ENCODE assay signal across 1 cellular context in genomic region chr6:30647802-30648460, GRCh38.
TF ChIP-seq lines count a peak whose summit lies in the region.

No MANE protein-coding gene starts in this region.

TF ChIP-seq in HEK293, 187 proteins besides CTCF, POLR2A, EP300 and RAD21 (continued from another document):
- TF ChIP-seq, protein P1, sequence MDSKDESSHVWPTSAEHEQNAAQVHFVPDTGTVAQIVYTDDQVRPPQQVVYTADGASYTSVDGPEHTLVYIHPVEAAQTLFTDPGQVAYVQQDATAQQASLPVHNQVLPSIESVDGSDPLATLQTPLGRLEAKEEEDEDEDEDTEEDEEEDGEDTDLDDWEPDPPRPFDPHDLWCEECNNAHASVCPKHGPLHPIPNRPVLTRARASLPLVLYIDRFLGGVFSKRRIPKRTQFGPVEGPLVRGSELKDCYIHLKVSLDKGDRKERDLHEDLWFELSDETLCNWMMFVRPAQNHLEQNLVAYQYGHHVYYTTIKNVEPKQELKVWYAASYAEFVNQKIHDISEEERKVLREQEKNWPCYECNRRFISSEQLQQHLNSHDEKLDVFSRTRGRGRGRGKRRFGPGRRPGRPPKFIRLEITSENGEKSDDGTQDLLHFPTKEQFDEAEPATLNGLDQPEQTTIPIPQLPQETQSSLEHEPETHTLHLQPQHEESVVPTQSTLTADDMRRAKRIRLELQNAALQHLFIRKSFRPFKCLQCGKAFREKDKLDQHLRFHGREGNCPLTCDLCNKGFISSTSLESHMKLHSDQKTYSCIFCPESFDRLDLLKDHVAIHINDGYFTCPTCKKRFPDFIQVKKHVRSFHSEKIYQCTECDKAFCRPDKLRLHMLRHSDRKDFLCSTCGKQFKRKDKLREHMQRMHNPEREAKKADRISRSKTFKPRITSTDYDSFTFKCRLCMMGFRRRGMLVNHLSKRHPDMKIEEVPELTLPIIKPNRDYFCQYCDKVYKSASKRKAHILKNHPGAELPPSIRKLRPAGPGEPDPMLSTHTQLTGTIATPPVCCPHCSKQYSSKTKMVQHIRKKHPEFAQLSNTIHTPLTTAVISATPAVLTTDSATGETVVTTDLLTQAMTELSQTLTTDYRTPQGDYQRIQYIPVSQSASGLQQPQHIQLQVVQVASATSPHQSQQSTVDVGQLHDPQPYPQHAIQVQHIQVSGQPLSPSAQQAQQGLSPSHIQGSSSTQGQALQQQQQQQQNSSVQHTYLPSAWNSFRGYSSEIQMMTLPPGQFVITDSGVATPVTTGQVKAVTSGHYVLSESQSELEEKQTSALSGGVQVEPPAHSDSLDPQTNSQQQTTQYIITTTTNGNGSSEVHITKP (tag by site-specific recombination; IDR thresholded peaks at IDR 0.05), result peak; percentile 66
- TF ChIP-seq IKZF3 (tag by site-specific recombination; IDR thresholded peaks at IDR 0.05) (peak; percentile 42; the same call in 1 of the 2 replicates), ZNF670 (tag by site-specific recombination; IDR thresholded peaks at IDR 0.05; ENCODE audit: low read depth) (no peak), KLF17 (tag by site-specific recombination; IDR thresholded peaks at IDR 0.05) (no peak), ZNF335 (tag by site-specific recombination; conservative IDR thresholded peaks at IDR 0.05) (peak; percentile 69), REPIN1 (tag by site-specific recombination; IDR thresholded peaks at IDR 0.05; ENCODE audit: low read depth) (no peak), ZNF266 (tag by site-specific recombination; IDR thresholded peaks at IDR 0.05; ENCODE audit: low read depth) (no peak), ZNF423 (tag by site-specific recombination; IDR thresholded peaks at IDR 0.05) (peak; percentile 98), ZNF660 (tag by site-specific recombination; IDR thresholded peaks at IDR 0.05) (no peak; the same call in 1 of the 2 replicates), ZBTB8A (tag by site-specific recombination; IDR thresholded peaks at IDR 0.05) (peak; percentile 52; the same call in 1 of the 2 replicates), SETDB1 (IDR thresholded peaks at IDR 0.05; ENCODE audit: insufficient read length, low read length) (no peak), ZBTB20 (tag by site-specific recombination; IDR thresholded peaks at IDR 0.05) (peak; percentile 68), HOXD13 (CRISPR knock-in tag; IDR thresholded peaks at IDR 0.05; ENCODE audit: borderline replicate concordance) (no peak), ZNF560 (tag by site-specific recombination; IDR thresholded peaks at IDR 0.05; ENCODE audit: borderline replicate concordance) (no peak), YY2 (tag by site-specific recombination; IDR thresholded peaks at IDR 0.05) (0 out of 2 replicates have a peak, but pooled peaks have one; percentile 4), ZBTB48 (tag by site-specific recombination; IDR thresholded peaks at IDR 0.05) (peak; percentile 97), GLIS2 (tag by site-specific recombination; IDR thresholded peaks at IDR 0.05) (peak; percentile 40), ZNF501 (tag by site-specific recombination; IDR thresholded peaks at IDR 0.05) (0 out of 2 replicates have a peak, but pooled peaks have one; percentile 10), ZIC2 (tag by site-specific recombination; IDR thresholded peaks at IDR 0.05) (peak; percentile 76; the same call in 1 of the 2 replicates), PATZ1 (tag by site-specific recombination; IDR thresholded peaks at IDR 0.05) (no peak), HOXA7 (CRISPR knock-in tag; IDR thresholded peaks at IDR 0.05; ENCODE audit: borderline replicate concordance) (no peak), AEBP2 (tag by site-specific recombination; IDR thresholded peaks at IDR 0.05; ENCODE audit: borderline replicate concordance) (no peak)
- TF ChIP-seq, protein P2, sequence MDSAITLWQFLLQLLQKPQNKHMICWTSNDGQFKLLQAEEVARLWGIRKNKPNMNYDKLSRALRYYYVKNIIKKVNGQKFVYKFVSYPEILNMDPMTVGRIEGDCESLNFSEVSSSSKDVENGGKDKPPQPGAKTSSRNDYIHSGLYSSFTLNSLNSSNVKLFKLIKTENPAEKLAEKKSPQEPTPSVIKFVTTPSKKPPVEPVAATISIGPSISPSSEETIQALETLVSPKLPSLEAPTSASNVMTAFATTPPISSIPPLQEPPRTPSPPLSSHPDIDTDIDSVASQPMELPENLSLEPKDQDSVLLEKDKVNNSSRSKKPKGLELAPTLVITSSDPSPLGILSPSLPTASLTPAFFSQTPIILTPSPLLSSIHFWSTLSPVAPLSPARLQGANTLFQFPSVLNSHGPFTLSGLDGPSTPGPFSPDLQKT (IDR thresholded peaks at IDR 0.05; ENCODE audit: borderline replicate concordance, low read depth, low read length), result no peak
- TF ChIP-seq, protein P3, sequence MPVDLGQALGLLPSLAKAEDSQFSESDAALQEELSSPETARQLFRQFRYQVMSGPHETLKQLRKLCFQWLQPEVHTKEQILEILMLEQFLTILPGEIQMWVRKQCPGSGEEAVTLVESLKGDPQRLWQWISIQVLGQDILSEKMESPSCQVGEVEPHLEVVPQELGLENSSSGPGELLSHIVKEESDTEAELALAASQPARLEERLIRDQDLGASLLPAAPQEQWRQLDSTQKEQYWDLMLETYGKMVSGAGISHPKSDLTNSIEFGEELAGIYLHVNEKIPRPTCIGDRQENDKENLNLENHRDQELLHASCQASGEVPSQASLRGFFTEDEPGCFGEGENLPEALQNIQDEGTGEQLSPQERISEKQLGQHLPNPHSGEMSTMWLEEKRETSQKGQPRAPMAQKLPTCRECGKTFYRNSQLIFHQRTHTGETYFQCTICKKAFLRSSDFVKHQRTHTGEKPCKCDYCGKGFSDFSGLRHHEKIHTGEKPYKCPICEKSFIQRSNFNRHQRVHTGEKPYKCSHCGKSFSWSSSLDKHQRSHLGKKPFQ (tag by site-specific recombination; IDR thresholded peaks at IDR 0.05), result no peak
